15 cellular contexts compared by ENCODE assay signal in the genomic region with DNA sequence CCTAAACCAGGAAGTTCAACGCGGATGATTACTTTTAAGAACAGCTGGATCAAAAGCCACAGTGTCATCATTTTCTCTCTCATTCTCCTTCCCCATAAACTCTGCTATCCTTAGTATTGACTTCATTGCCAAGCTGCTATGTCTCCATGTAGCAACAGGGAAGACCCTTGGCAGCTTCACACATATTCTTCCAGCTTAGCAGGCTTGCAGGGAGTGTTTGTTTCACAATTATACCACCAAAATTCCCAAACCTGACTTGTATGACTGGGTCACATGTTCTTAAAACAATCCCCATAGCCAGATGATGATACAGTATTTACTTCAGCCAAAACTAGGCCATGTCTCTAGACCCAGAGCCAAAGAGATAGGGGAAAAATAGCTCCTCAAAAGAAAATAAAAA.
A peak's percentile ranks its signal among the peaks of the same experiment; 100 is the strongest.
DNase-seq lines count a peak whose midpoint lies in the region; ATAC-seq and TF ChIP-seq lines count a peak whose summit lies in the region.
"Had no signal": no experiment of that assay in that cellular context is flagged by ENCODE, and none has a peak within 500 bp of the region (broad histone marks: within the 10 kb centered on the region; RNA-seq: fewer than 3 reads in every experiment).

No MANE protein-coding gene starts in this region.

- H3K4me1 ChIP-seq in hepatocyte (ENCODE audit: insufficient read depth) (peaks cover 19% of the 10 kb centered on the region), esophagus muscularis mucosa (peaks cover 0 to 30% (median 4%) of the 10 kb centered on the region in 4 donors)

- no peak overlapping the region for H3K4me2 ChIP-seq in hepatocyte

- H4K20me1 ChIP-seq in hepatocyte (ENCODE audit: insufficient read depth, poor library complexity, severe bottlenecking) = no peaks in the 10 kb centered on the region

- H3K79me2 ChIP-seq in hepatocyte = no peaks in the 10 kb centered on the region

- no peaks in the 10 kb centered on the region for H3K9me3 ChIP-seq in hepatocyte (ENCODE audit: low read depth)
- H3K9me3 ChIP-seq in esophagus muscularis mucosa = no peaks in the 10 kb centered on the region

- intact Hi-C loops in sciatic nerve (cut with DNase I) (no loop called here), esophagus muscularis mucosa (cut with DNase I) (no loop called here)

- no peak overlapping the region for H3K4me3 ChIP-seq in brain microvascular endothelial cell (ENCODE audit: low read depth, low read length)
- H3K4me3 ChIP-seq in hepatocyte = no peak overlapping the region
- H3K4me3 ChIP-seq in esophagus muscularis mucosa = no peak overlapping the region
- H3K4me3 ChIP-seq: heart right ventricle had no signal

- ATAC-seq in sciatic nerve (peak; percentile 46), HG02588 (IDR thresholded peaks at IDR 0.05; ENCODE audit: unreplicated experiment) (no peak), GM21515 (IDR thresholded peaks at IDR 0.05; ENCODE audit: unreplicated experiment) (no peak)
- ATAC-seq: activated CD4-positive, CD25-positive, alpha-beta regulatory T cell treated with anti-CD3 and anti-CD28 coated beads, Interleukin-2, amount 50 U/mL, for 24 hours; heart right ventricle had no signal

- TF ChIP-seq EP300 in esophagus muscularis mucosa (IDR thresholded peaks at IDR 0.05) = no peak

- peak overlapping the region; percentile 20 for H2AFZ ChIP-seq in hepatocyte

- H3K36me3 ChIP-seq in brain microvascular endothelial cell (replicated peaks) (no peaks in the 10 kb centered on the region), hepatocyte (replicated peaks; ENCODE audit: insufficient read depth, low read depth) (no peaks in the 10 kb centered on the region), esophagus muscularis mucosa (no peaks in the 10 kb centered on the region)
- H3K36me3 ChIP-seq: heart right ventricle had no signal

- TF ChIP-seq POLR2A in esophagus muscularis mucosa (IDR thresholded peaks at IDR 0.05; ENCODE audit: low read depth) = no peak

- DNase-seq in HT-29 (ENCODE audit: low spot score) = peak; percentile 7
- DNase-seq in brain microvascular endothelial cell = no peak
- no peak for DNase-seq in hepatocyte (ENCODE audit: low spot score)
- DNase-seq in sciatic nerve (ENCODE audit: low spot score) = no peak
- no peak for DNase-seq in esophagus muscularis mucosa (ENCODE audit: extremely low spot score)
- DNase-seq: activated gamma-delta T cell treated with Interleukin-2 at 50 U/mL for 16 hours; heart right ventricle; kidney; MV-4-11; NCI-H2029 treated with DMSO at 0.1 percent for 48 hours; NCI-H524; stimulated activated CD4-positive, alpha-beta T cell treated with anti-CD3 and anti-CD28 coated beads, Interleukin-4, amount 100 ng/mL, for 1 hour had no signal

- WGBS in hepatocyte (ENCODE audit: low lambda C conversion rate, missing lambda C conversion rate) = 80% methylated on average over 2 of the region's 2 CpGs
- 67% methylated on average over 2 of the region's 2 CpGs for WGBS in esophagus muscularis mucosa

- peak overlapping the region; percentile 73 for H3K27ac ChIP-seq in brain microvascular endothelial cell
- peak overlapping the region; percentile 63 for H3K27ac ChIP-seq in hepatocyte
- no peak overlapping the region for H3K27ac ChIP-seq in esophagus muscularis mucosa (replicated peaks in 1 of 4)
- H3K27ac ChIP-seq: heart right ventricle had no signal

- H3K27me3 ChIP-seq in brain microvascular endothelial cell (replicated peaks) = no peaks in the 10 kb centered on the region
- H3K27me3 ChIP-seq in hepatocyte = no peaks in the 10 kb centered on the region
- no peaks in the 10 kb centered on the region for H3K27me3 ChIP-seq in esophagus muscularis mucosa
- H3K27me3 ChIP-seq: heart right ventricle had no signal

- H3K9me2 ChIP-seq in hepatocyte (replicated peaks; ENCODE audit: insufficient read depth) = no peaks in the 10 kb centered on the region

- TF ChIP-seq CTCF in brain microvascular endothelial cell (IDR thresholded peaks at IDR 0.05; ENCODE audit: low read depth, low read length, missing control alignments) = no peak
- TF ChIP-seq CTCF in hepatocyte (IDR thresholded peaks at IDR 0.05; ENCODE audit: poor library complexity) = no peak
- no peak for TF ChIP-seq CTCF in esophagus muscularis mucosa (IDR thresholded peaks at IDR 0.05)

- in situ Hi-C loops in brain microvascular endothelial cell (cut with HindIII; ENCODE audit: low pct_ligation_motif_present, low sequenced_read_pairs) = no loop called here

Comparison
In these comparisons a context has a peak if more than half of its experiments do, and no peak if none do; other contexts are left out.
1. H3K27ac ChIP-seq: peak in brain microvascular endothelial cell (single experiment) and hepatocyte (single experiment); none in esophagus muscularis mucosa (0 of 4).